2 cellular contexts compared by ENCODE assay signal in genomic region chr14:95527392-95528002, GRCh38.
TF ChIP-seq lines count a peak whose summit lies in the region.

No MANE protein-coding gene starts in this region.

TF ChIP-seq in SK-N-SH treated with all-trans-retinoic acid at 6 μM for 48 hours, 23 proteins besides CTCF, POLR2A, EP300 and RAD21 (continued from another document):
- TF ChIP-seq PPARA (CRISPR knock-in tag; IDR thresholded peaks at IDR 0.05; ENCODE audit: borderline replicate concordance) (no peak), BACH2 (CRISPR knock-in tag; IDR thresholded peaks at IDR 0.05; ENCODE audit: borderline replicate concordance) (no peak), ZNF565 (CRISPR knock-in tag; conservative IDR thresholded peaks at IDR 0.05; ENCODE audit: low read depth) (no peak)

TF ChIP-seq in K562, 482 proteins besides CTCF, POLR2A, EP300 and RAD21 (continued from another document):
- TF ChIP-seq, protein P1, sequence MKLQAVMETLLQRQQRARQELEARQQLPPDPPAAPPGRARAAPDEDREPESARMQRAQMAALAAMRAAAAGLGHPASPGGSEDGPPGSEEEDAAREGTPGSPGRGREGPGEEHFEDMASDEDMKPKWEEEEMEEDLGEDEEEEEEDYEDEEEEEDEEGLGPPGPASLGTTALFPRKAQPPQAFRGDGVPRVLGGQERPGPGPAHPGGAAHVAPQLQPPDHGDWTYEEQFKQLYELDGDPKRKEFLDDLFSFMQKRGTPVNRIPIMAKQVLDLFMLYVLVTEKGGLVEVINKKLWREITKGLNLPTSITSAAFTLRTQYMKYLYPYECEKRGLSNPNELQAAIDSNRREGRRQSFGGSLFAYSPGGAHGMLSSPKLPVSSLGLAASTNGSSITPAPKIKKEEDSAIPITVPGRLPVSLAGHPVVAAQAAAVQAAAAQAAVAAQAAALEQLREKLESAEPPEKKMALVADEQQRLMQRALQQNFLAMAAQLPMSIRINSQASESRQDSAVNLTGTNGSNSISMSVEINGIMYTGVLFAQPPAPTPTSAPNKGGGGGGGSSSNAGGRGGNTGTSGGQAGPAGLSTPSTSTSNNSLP (IDR thresholded peaks at IDR 0.05; ENCODE audit: borderline replicate concordance, low read depth, low read length) = peak; percentile 49; the same call in 1 of the 2 replicates
- TF ChIP-seq NCOA6 (IDR thresholded peaks at IDR 0.05) = no peak
- no peak for TF ChIP-seq SIRT6 (IDR thresholded peaks at IDR 0.05; ENCODE audit: low read depth, low read length)
- TF ChIP-seq, protein P2, sequence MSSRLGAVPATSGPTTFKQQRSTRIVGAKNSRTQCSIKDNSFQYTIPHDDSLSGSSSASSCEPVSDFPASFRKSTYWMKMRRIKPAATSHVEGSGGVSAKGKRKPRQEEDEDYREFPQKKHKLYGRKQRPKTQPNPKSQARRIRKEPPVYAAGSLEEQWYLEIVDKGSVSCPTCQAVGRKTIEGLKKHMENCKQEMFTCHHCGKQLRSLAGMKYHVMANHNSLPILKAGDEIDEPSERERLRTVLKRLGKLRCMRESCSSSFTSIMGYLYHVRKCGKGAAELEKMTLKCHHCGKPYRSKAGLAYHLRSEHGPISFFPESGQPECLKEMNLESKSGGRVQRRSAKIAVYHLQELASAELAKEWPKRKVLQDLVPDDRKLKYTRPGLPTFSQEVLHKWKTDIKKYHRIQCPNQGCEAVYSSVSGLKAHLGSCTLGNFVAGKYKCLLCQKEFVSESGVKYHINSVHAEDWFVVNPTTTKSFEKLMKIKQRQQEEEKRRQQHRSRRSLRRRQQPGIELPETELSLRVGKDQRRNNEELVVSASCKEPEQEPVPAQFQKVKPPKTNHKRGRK (tag; IDR thresholded peaks at IDR 0.05) = no peak
TF ChIP-seq in K562: peak in this region for 1.
